ENCODE assay signal across 40 cellular contexts in the genomic region with DNA sequence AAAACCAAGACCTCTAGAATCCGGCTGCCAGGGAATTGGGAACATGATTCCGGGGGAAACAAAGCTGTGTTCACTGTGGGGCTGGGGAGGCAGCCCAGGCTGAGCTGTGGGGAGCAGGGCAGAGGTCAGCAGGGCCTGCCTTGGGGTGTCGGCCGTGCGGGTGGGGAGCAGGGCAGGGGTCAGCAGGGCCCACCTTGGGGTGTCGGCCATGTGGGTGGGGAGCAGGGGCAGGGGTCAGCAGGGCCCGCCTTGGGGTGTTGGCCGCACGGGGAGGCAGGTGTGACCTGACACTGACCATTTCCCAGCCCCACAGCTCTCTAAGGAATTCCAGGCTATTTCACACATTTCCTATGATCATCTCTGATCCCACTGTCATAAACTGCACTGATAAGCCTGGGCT. TPM values are rescaled to one million over a fixed set of nuclear protein-coding genes. Genes with fewer than 3 reads are reported as not detected.
"Had no signal": no experiment of that assay in that cellular context is flagged by ENCODE, and none has a peak within 500 bp of the region (broad histone marks: within the 10 kb centered on the region; RNA-seq: fewer than 3 reads in every experiment).

No MANE protein-coding gene starts in this region.

- H3K9me3 ChIP-seq: adrenal gland, breast epithelium, esophagus squamous epithelium, gastroesophageal sphincter, heart right ventricle had no signal

- H3K4me3 ChIP-seq: adrenal gland, breast epithelium, cardiac muscle cell, coronary artery, esophagus squamous epithelium, gastroesophageal sphincter, heart right ventricle had no signal

- H3K27ac ChIP-seq: adrenal gland, breast epithelium, cardiac muscle cell, coronary artery, epithelial cell of prostate, esophagus squamous epithelium, gastroesophageal sphincter, heart right ventricle, WERI-Rb-1 had no signal

- H3K36me3 ChIP-seq: breast epithelium had no signal

- DNase-seq: activated B cell treated with CpG ODN at 0.5 μM for 24 hours; activated CD4-positive, alpha-beta memory T cell treated with anti-CD3 and anti-CD28 coated beads for 36 hours; activated CD4-positive, alpha-beta T cell treated with anti-CD3 and anti-CD28 coated beads for 36 hours; activated CD4-positive, alpha-beta T cell treated with anti-CD3 and anti-CD28 coated beads, Interleukin-2, amount 10 ng/mL, durations not matched to agents 24 days and 14 days; activated CD4-positive, CD25-positive, alpha-beta regulatory T cell treated with anti-CD3 and anti-CD28 coated beads, Interleukin-2, amount 50 U/mL, for 72 hours; activated CD8-positive, alpha-beta memory T cell treated with anti-CD3 and anti-CD28 coated beads, Interleukin-2, amount 10 ng/mL, durations not matched to agents 7 days and 5 days; activated CD8-positive, alpha-beta memory T cell treated with anti-CD3 and anti-CD28 coated beads, Interleukin-2, amount 50 U/mL, for 4 hours; activated CD8-positive, alpha-beta T cell treated with anti-CD3 and anti-CD28 coated beads, Interleukin-2, amount 10 ng/mL, durations not matched to agents 7 days and 5 days; activated effector memory CD4-positive, alpha-beta T cell treated with anti-CD3 and anti-CD28 coated beads, Interleukin-2, amount 50 U/mL, for 16 hours; activated naive CD4-positive, alpha-beta T cell treated with anti-CD3 and anti-CD28 coated beads for 36 hours; activated naive CD8-positive, alpha-beta T cell treated with anti-CD3 and anti-CD28 coated beads for 36 hours; activated naive CD8-positive, alpha-beta T cell treated with anti-CD3 and anti-CD28 coated beads, Interleukin-2, amount 50 U/mL, for 24 hours; activated T-cell treated with anti-CD3 and anti-CD28 coated beads, Interleukin-2, amount 50 U/mL, for 1 hour; adrenal gland; amygdala; aorta; central memory CD4-positive, alpha-beta T cell; cerebellar nuclear complex; effector CD4-positive, alpha-beta T cell; effector memory CD8-positive, alpha-beta T cell; esophagus squamous epithelium; foreskin melanocyte; heart right ventricle; T-helper 1 cell; T-helper 17 cell; T1000; WERI-Rb-1 had no signal

- H3K27me3 Mint-ChIP-seq: activated B cell treated with CpG ODN at 0.5 μM for 24 hours; activated CD4-positive, alpha-beta memory T cell treated with anti-CD3 and anti-CD28 coated beads for 36 hours; activated CD4-positive, alpha-beta T cell treated with anti-CD3 and anti-CD28 coated beads for 36 hours; activated CD4-positive, alpha-beta T cell treated with anti-CD3 and anti-CD28 coated beads, Interleukin-2, amount 10 ng/mL, durations not matched to agents 24 days and 14 days; activated CD8-positive, alpha-beta memory T cell treated with anti-CD3 and anti-CD28 coated beads, Interleukin-2, amount 10 ng/mL, durations not matched to agents 7 days and 5 days; activated naive CD4-positive, alpha-beta T cell treated with anti-CD3 and anti-CD28 coated beads, Interleukin-2, amount 50 U/mL, for 24 hours; activated naive CD8-positive, alpha-beta T cell treated with anti-CD3 and anti-CD28 coated beads for 36 hours; activated naive CD8-positive, alpha-beta T cell treated with anti-CD3 and anti-CD28 coated beads, Interleukin-2, amount 50 U/mL, for 24 hours; dendritic cell treated with granulocyte-macrophage colony-stimulating factor and Interleukin-4, amounts not matched to agents 40 ng/mL and 50 ng/mL, for 4 days; effector memory CD8-positive, alpha-beta T cell; T-helper 17 cell had no signal

- H3K4me1 Mint-ChIP-seq: activated B cell treated with CpG ODN at 0.5 μM for 24 hours; activated CD8-positive, alpha-beta memory T cell treated with anti-CD3 and anti-CD28 coated beads, Interleukin-2, amount 10 ng/mL, durations not matched to agents 7 days and 5 days; activated naive CD4-positive, alpha-beta T cell treated with anti-CD3 and anti-CD28 coated beads, Interleukin-2, amount 50 U/mL, for 24 hours; activated naive CD8-positive, alpha-beta T cell treated with anti-CD3 and anti-CD28 coated beads for 36 hours; activated naive CD8-positive, alpha-beta T cell treated with anti-CD3 and anti-CD28 coated beads, Interleukin-2, amount 50 U/mL, for 24 hours; brain had no signal

- H3K4me1 ChIP-seq: adrenal gland, breast epithelium, gastroesophageal sphincter, heart right ventricle had no signal

- H3K4me3 Mint-ChIP-seq: activated B cell treated with CpG ODN at 0.5 μM for 24 hours; activated CD4-positive, alpha-beta memory T cell treated with anti-CD3 and anti-CD28 coated beads for 36 hours; activated CD4-positive, alpha-beta T cell treated with anti-CD3 and anti-CD28 coated beads for 36 hours; activated CD4-positive, alpha-beta T cell treated with anti-CD3 and anti-CD28 coated beads, Interleukin-2, amount 10 ng/mL, durations not matched to agents 24 days and 14 days; activated CD8-positive, alpha-beta memory T cell treated with anti-CD3 and anti-CD28 coated beads, Interleukin-2, amount 10 ng/mL, durations not matched to agents 7 days and 5 days; activated CD8-positive, alpha-beta T cell treated with anti-CD3 and anti-CD28 coated beads, Interleukin-2, amount 10 ng/mL, durations not matched to agents 7 days and 5 days; activated naive CD4-positive, alpha-beta T cell treated with anti-CD3 and anti-CD28 coated beads for 36 hours; activated naive CD4-positive, alpha-beta T cell treated with anti-CD3 and anti-CD28 coated beads, Interleukin-2, amount 50 U/mL, for 24 hours; activated naive CD8-positive, alpha-beta T cell treated with anti-CD3 and anti-CD28 coated beads for 36 hours; activated naive CD8-positive, alpha-beta T cell treated with anti-CD3 and anti-CD28 coated beads, Interleukin-2, amount 50 U/mL, for 24 hours; brain; dendritic cell treated with granulocyte-macrophage colony-stimulating factor and Interleukin-4, amounts not matched to agents 40 ng/mL and 50 ng/mL, for 4 days; effector memory CD8-positive, alpha-beta T cell; T-helper 17 cell; T-helper 2 cell treated with Interferon-gamma antibody and Interleukin-4, amounts not matched to agents 5 μg/mL and 100 μg/mL, for 36 hours had no signal

- H3K27ac Mint-ChIP-seq: activated B cell treated with CpG ODN at 0.5 μM for 24 hours; activated CD4-positive, alpha-beta memory T cell treated with anti-CD3 and anti-CD28 coated beads for 36 hours; activated CD4-positive, alpha-beta T cell treated with anti-CD3 and anti-CD28 coated beads for 36 hours; activated CD4-positive, alpha-beta T cell treated with anti-CD3 and anti-CD28 coated beads, Interleukin-2, amount 10 ng/mL, durations not matched to agents 24 days and 14 days; activated CD8-positive, alpha-beta memory T cell treated with anti-CD3 and anti-CD28 coated beads, Interleukin-2, amount 10 ng/mL, durations not matched to agents 7 days and 5 days; activated CD8-positive, alpha-beta T cell treated with anti-CD3 and anti-CD28 coated beads, Interleukin-2, amount 10 ng/mL, durations not matched to agents 7 days and 5 days; activated naive CD4-positive, alpha-beta T cell treated with anti-CD3 and anti-CD28 coated beads for 36 hours; activated naive CD4-positive, alpha-beta T cell treated with anti-CD3 and anti-CD28 coated beads, Interleukin-2, amount 50 U/mL, for 24 hours; activated naive CD8-positive, alpha-beta T cell treated with anti-CD3 and anti-CD28 coated beads, Interleukin-2, amount 50 U/mL, for 24 hours; activated T-helper 2 cell treated with anti-CD3 and anti-CD28 coated beads, Interferon-gamma antibody, Interleukin-2, Interleukin-4, amounts not matched to agents 10 μg/mL and 5 μg/mL and 100 μg/mL, durations not matched to agents 14 hours and 24 hours and 36 hours; brain; dendritic cell treated with granulocyte-macrophage colony-stimulating factor and Interleukin-4, amounts not matched to agents 40 ng/mL and 50 ng/mL, for 4 days; T-helper 17 cell; T-helper 2 cell treated with Interferon-gamma antibody and Interleukin-4, amounts not matched to agents 5 μg/mL and 100 μg/mL, for 36 hours had no signal

- H3K9me3 Mint-ChIP-seq: activated B cell treated with CpG ODN at 0.5 μM for 24 hours; activated CD4-positive, alpha-beta memory T cell treated with anti-CD3 and anti-CD28 coated beads for 36 hours; activated naive CD4-positive, alpha-beta T cell treated with anti-CD3 and anti-CD28 coated beads for 36 hours; activated naive CD4-positive, alpha-beta T cell treated with anti-CD3 and anti-CD28 coated beads, Interleukin-2, amount 50 U/mL, for 24 hours; activated naive CD8-positive, alpha-beta T cell treated with anti-CD3 and anti-CD28 coated beads for 36 hours; activated naive CD8-positive, alpha-beta T cell treated with anti-CD3 and anti-CD28 coated beads, Interleukin-2, amount 50 U/mL, for 24 hours; brain; effector memory CD8-positive, alpha-beta T cell; T-helper 2 cell treated with Interferon-gamma antibody and Interleukin-4, amounts not matched to agents 5 μg/mL and 100 μg/mL, for 36 hours had no signal

- H3K27me3 ChIP-seq: adrenal gland, breast epithelium, cardiac muscle cell, esophagus squamous epithelium, gastroesophageal sphincter, heart right ventricle had no signal

- FAIRE-seq: endothelial cell of umbilical vein had no signal

RNA-seq across cellular contexts. Expression of gene CPLX1, which starts 45.6 kb away (rescaled TPM):
- total RNA-seq: activated B cell treated with CpG ODN at 0.5 μM for 24 hours, fibroblast of villous mesenchyme, glomerular endothelial cell had no signal
